19 cellular contexts compared by ENCODE assay signal in the genomic region with DNA sequence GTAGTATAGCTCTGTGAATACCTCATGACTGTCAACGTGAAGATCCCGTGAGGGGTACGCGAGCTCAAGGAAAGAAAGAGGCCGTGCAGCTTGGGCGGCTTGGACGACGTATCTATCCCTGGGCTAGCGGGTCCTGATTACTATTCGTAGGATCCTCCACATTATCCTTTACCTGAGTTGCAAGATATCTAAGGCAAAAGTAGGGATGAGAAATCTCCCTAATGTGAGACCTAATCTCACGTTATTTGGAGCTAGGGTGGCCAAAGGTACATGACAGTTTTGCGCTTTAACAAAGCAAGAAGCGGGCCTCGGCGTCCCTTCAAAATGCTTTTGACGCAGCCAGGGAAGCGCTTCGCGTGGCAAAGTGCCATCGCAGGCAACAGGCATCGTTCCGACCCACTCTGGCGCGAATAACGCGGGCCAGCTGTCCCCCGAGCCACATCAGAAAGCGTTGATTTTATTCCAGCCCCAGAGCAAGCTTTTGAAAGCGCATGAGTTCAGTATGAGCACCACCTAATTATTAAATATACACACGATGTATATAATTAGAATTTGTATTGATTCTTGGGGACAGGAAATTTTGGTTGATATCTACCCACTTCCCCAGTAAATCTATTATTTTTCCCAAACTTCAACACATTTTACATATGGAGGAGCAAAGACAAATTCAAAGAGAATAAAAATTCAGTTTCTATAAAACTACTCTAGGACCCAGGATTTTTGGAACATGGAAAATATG. TPM values are rescaled to one million over a fixed set of nuclear protein-coding genes. Genes with fewer than 3 reads are reported as not detected.
A peak's percentile ranks its signal among the peaks of the same experiment; 100 is the strongest.
DNase-seq lines count a peak whose midpoint lies in the region; ATAC-seq, FAIRE-seq and TF ChIP-seq lines count a peak whose summit lies in the region.
"Had no signal": no experiment of that assay in that cellular context is flagged by ENCODE, and none has a peak within 500 bp of the region (broad histone marks: within the 10 kb centered on the region; RNA-seq: fewer than 3 reads in every experiment).

No MANE protein-coding gene starts in this region.

- H2AFZ ChIP-seq in endothelial cell of umbilical vein (ENCODE audit: low read depth, low read length), result no peak overlapping the region
- H2AFZ ChIP-seq in smooth muscle cell (ENCODE audit: low read depth), result no peak overlapping the region

- no peak for FAIRE-seq in endothelial cell of umbilical vein (lab: Jason Lieb, UNC)
- FAIRE-seq: astrocyte had no signal

- peaks cover 82% of the 10 kb centered on the region for H3K27me3 Mint-ChIP-seq in activated naive CD4-positive, alpha-beta T cell treated with anti-CD3 and anti-CD28 coated beads for 36 hours (ENCODE audit: low read depth)
- peaks cover 94% of the 10 kb centered on the region for H3K27me3 Mint-ChIP-seq in WTC11 (ENCODE audit: low read depth)
- peaks cover 25% of the 10 kb centered on the region for H3K27me3 Mint-ChIP-seq in Calu3 (ENCODE audit: unreplicated experiment)

- TF ChIP-seq POLR2A in endothelial cell of umbilical vein (IDR thresholded peaks at IDR 0.05; ENCODE audit: low read depth, low read length), result no peak

- no peaks in the 10 kb centered on the region for H3K9me3 Mint-ChIP-seq in activated naive CD4-positive, alpha-beta T cell treated with anti-CD3 and anti-CD28 coated beads for 36 hours
- H3K9me3 Mint-ChIP-seq in WTC11 (no peaks in the 10 kb centered on the region), Calu3 (ENCODE audit: low read depth, unreplicated experiment) (no peaks in the 10 kb centered on the region)

- 6% methylated on average over 30 of the region's 30 CpGs for WGBS in smooth muscle cell (ENCODE audit: low lambda C conversion rate)

- CTCF ChIA-PET in activated naive CD4-positive, alpha-beta T cell treated with anti-CD3 and anti-CD28 coated beads for 36 hours (lab: Charles Lee), result interaction anchor here (0.7 to 4.5 kb wide), 4 partner anchors 9 to 604 kb away, joined by 3 to 43 read pairs (median 6); no protein-coding TSS in a partner anchor
- CTCF ChIA-PET in WTC11 (lab: Charles Lee) (interaction anchor here (0.6 to 5.3 kb wide), 4 partner anchors 8 to 604 kb away, joined by 3 to 120 read pairs (median 4); partner anchors contain the start of gene NEK10), endothelial cell of umbilical vein (lab: Charles Lee) (interaction anchor here (0.9 to 6.1 kb wide), 3 partner anchors 12 to 604 kb away, joined by 3 to 63 read pairs (median 4); no protein-coding TSS in a partner anchor), Calu3 (lab: Charles Lee) (no interaction called here)

- H3K9me3 ChIP-seq in endothelial cell of umbilical vein (replicated peaks; ENCODE audit: control insufficient read depth, insufficient read depth, low read length) (no peaks in the 10 kb centered on the region), smooth muscle cell (replicated peaks; ENCODE audit: low read depth) (no peaks in the 10 kb centered on the region)

- intact Hi-C loops in activated naive CD4-positive, alpha-beta T cell treated with anti-CD3 and anti-CD28 coated beads for 36 hours (cut with micrococcal nuclease), result loop anchor here (5.0 kb wide), 3 partner anchors 178 to 1372 kb away; no protein-coding TSS in a partner anchor
- intact Hi-C loops in endothelial cell of umbilical vein (cut with micrococcal nuclease) (loop anchor here (5.0 kb wide), 1 partner anchor 518 kb away; the partner anchor contains the start of gene CMC1), Calu3 (cut with micrococcal nuclease; ENCODE audit: unreplicated experiment) (no loop called here)

- BruUV-seq in endothelial cell of umbilical vein (replicated peaks; lab: Mats Ljungman, UMichigan) (no TSS peak), Calu3 (replicated peaks; lab: Mats Ljungman, UMichigan) (no TSS peak)

- H3K4me2 ChIP-seq in endothelial cell of umbilical vein (ENCODE audit: insufficient read depth, low read length) (no peak overlapping the region), smooth muscle cell (no peak overlapping the region)

- H3K27ac ChIP-seq in endothelial cell of umbilical vein (ENCODE audit: insufficient read depth, low read depth, low read length) (no peak overlapping the region), smooth muscle cell (ENCODE audit: low read depth) (no peak overlapping the region)
- H3K27ac ChIP-seq: SK-N-MC, VCaP had no signal

- no peaks in the 10 kb centered on the region for H3F3A ChIP-seq in smooth muscle cell (ENCODE audit: low read depth)

- H3K36me3 Mint-ChIP-seq in activated naive CD4-positive, alpha-beta T cell treated with anti-CD3 and anti-CD28 coated beads for 36 hours (ENCODE audit: low read depth), result no peaks in the 10 kb centered on the region
- H3K36me3 Mint-ChIP-seq in WTC11 (no peaks in the 10 kb centered on the region), Calu3 (ENCODE audit: insufficient read depth, unreplicated experiment) (peaks cover 20% of the 10 kb centered on the region)

- H3K79me2 ChIP-seq in endothelial cell of umbilical vein (ENCODE audit: control insufficient read depth, insufficient read depth, low read length), result no peaks in the 10 kb centered on the region
- no peaks in the 10 kb centered on the region for H3K79me2 ChIP-seq in smooth muscle cell (ENCODE audit: low read depth)

- no peak overlapping the region for H3K4me3 ChIP-seq in endothelial cell of umbilical vein (replicated peaks in 1 of 3; ENCODE audit: insufficient read depth in 1 of 3, low read depth in 1 of 3, low read length in 3 of 3)
- no peak overlapping the region for H3K4me3 ChIP-seq in smooth muscle cell

- no peak for TF ChIP-seq CTCF in WTC11 (IDR thresholded peaks at IDR 0.05)
- TF ChIP-seq CTCF in endothelial cell of umbilical vein (IDR thresholded peaks at IDR 0.05; ENCODE audit: extremely low read depth in 1 of 2, insufficient read depth in 1 of 2, low read depth in 1 of 2, low read length in 2 of 2), result no peak
- no peak for TF ChIP-seq CTCF in Calu3 (IDR thresholded peaks at IDR 0.05; ENCODE audit: unreplicated experiment)
- TF ChIP-seq CTCF in smooth muscle cell (IDR thresholded peaks at IDR 0.05; ENCODE audit: borderline replicate concordance, insufficient read depth, poor library complexity, severe bottlenecking), result no peak

- dilution Hi-C loops in endothelial cell of umbilical vein (cut with MboI; ENCODE audit: extremely low pct_ligation_motif_present, low sequenced_read_pairs), result no loop called here

- no peaks in the 10 kb centered on the region for H3K9me1 ChIP-seq in endothelial cell of umbilical vein (replicated peaks; ENCODE audit: control insufficient read depth, extremely low read depth, insufficient read depth, low read length)

- ATAC-seq in WTC11, result no peak
- ATAC-seq: left colon had no signal

- H3K27me3 ChIP-seq in endothelial cell of umbilical vein (ENCODE audit: control insufficient read depth in 2 of 2, insufficient read depth in 2 of 2, low read length in 2 of 2), result peaks cover 83 to 99% of the 10 kb centered on the region in 2 experiments
- H3K27me3 ChIP-seq in smooth muscle cell (ENCODE audit: low read depth), result peaks cover 100% of the 10 kb centered on the region

- H3K9ac ChIP-seq in endothelial cell of umbilical vein (replicated peaks; ENCODE audit: extremely low read depth, insufficient read depth, low read length), result no peak overlapping the region
- no peak overlapping the region for H3K9ac ChIP-seq in smooth muscle cell (ENCODE audit: low read depth)

- no peak overlapping the region for H3K27ac Mint-ChIP-seq in activated naive CD4-positive, alpha-beta T cell treated with anti-CD3 and anti-CD28 coated beads for 36 hours
- H3K27ac Mint-ChIP-seq in WTC11 (no peak overlapping the region), Calu3 (ENCODE audit: unreplicated experiment) (no peak overlapping the region)

- H3K4me3 Mint-ChIP-seq in activated naive CD4-positive, alpha-beta T cell treated with anti-CD3 and anti-CD28 coated beads for 36 hours, result peak overlapping the region; percentile 55
- H3K4me3 Mint-ChIP-seq in WTC11, result peak overlapping the region; percentile 85
- H3K4me3 Mint-ChIP-seq in Calu3 (ENCODE audit: low read depth, unreplicated experiment), result no peak overlapping the region

- peaks cover 40% of the 10 kb centered on the region for H3K4me1 Mint-ChIP-seq in activated naive CD4-positive, alpha-beta T cell treated with anti-CD3 and anti-CD28 coated beads for 36 hours (ENCODE audit: low read depth)
- H3K4me1 Mint-ChIP-seq in WTC11 (peaks cover 79% of the 10 kb centered on the region), Calu3 (ENCODE audit: low read depth, unreplicated experiment) (no peaks in the 10 kb centered on the region)

- peaks cover 3% of the 10 kb centered on the region for H4K20me1 ChIP-seq in endothelial cell of umbilical vein (replicated peaks; ENCODE audit: control insufficient read depth, extremely low read depth, insufficient read depth, low read length)
- no peaks in the 10 kb centered on the region for H4K20me1 ChIP-seq in smooth muscle cell (ENCODE audit: low read depth)

- H3K4me1 ChIP-seq in endothelial cell of umbilical vein (ENCODE audit: control insufficient read depth, extremely low read depth, insufficient read depth, low read length) (peaks cover 9% of the 10 kb centered on the region), smooth muscle cell (ENCODE audit: low read depth) (peaks cover 36% of the 10 kb centered on the region)

- DNase-seq in activated naive CD4-positive, alpha-beta T cell treated with anti-CD3 and anti-CD28 coated beads for 36 hours, result no peak
- no peak for DNase-seq in activated naive CD4-positive, alpha-beta T cell treated with anti-CD3 and anti-CD28 coated beads, Interleukin-2, amount 50 U/mL, for 16 hours
- DNase-seq in WTC11 (ENCODE audit: low spot score), result no peak
- no peak for DNase-seq in endothelial cell of umbilical vein (ENCODE audit: low read depth, low spot score)
- DNase-seq in retina, result peak; percentile 84
- DNase-seq in Calu3, result no peak
- no peak for DNase-seq in smooth muscle cell (lab: John Stamatoyannopoulos, UW; ENCODE audit: unreplicated experiment)
- DNase-seq in LoVo (ENCODE audit: low spot score), result no peak
- DNase-seq: DMS53, left colon, NCI-H510A, trophoblast cell had no signal

- POLR2A ChIA-PET in WTC11 (lab: Charles Lee) (no interaction called here), endothelial cell of umbilical vein (lab: Charles Lee) (no interaction called here)

- H3K36me3 ChIP-seq in endothelial cell of umbilical vein (ENCODE audit: control insufficient read depth in 2 of 2, extremely low read depth in 1 of 2, insufficient read depth in 2 of 2, low read length in 2 of 2) (no peaks in the 10 kb centered on the region), smooth muscle cell (ENCODE audit: low read depth) (no peaks in the 10 kb centered on the region)

RNA-seq across cellular contexts. Expression of gene EOMES, which starts 2.5 kb away (rescaled TPM):
- total RNA-seq in activated naive CD4-positive, alpha-beta T cell treated with anti-CD3 and anti-CD28 coated beads for 36 hours, result under 1 TPM; 0.12 to 0.14 TPM
- total RNA-seq in WTC11 (2021) (0.76 to 1.4 TPM (median 1.1 TPM) in 3 replicates), endothelial cell of umbilical vein (not detected in 2 replicates), Calu3 (2022) (0.61 and 0.73 TPM in 2 replicates), smooth muscle cell (not detected in 2 replicates)
- polyA plus RNA-seq in endothelial cell of umbilical vein (not detected in 2 replicates), smooth muscle cell (not detected in 2 replicates)
- not detected in 2 replicates for polyA plus RNA-seq in endothelial cell of umbilical vein (2011; cell fraction: cytosol; rRNA removed)
- polyA plus RNA-seq in endothelial cell of umbilical vein (2011; cell fraction: nucleus; rRNA removed), result not detected in 2 replicates
- polyA plus RNA-seq in endothelial cell of umbilical vein (2012), result not detected in 2 replicates
- polyA minus RNA-seq in endothelial cell of umbilical vein, result not detected in 2 replicates
- not detected for polyA minus RNA-seq in endothelial cell of umbilical vein (2011; cell fraction: cytosol; rRNA and poly(A)+ RNA removed)
- not detected in 2 replicates for polyA minus RNA-seq in endothelial cell of umbilical vein (2011; cell fraction: nucleus; rRNA and poly(A)+ RNA removed)
- total RNA-seq: astrocyte, dermis microvascular lymphatic vessel endothelial cell, HT-29, myocyte, renal cortical epithelial cell had no signal
